9 cellular contexts compared by ENCODE assay signal in the genomic region with DNA sequence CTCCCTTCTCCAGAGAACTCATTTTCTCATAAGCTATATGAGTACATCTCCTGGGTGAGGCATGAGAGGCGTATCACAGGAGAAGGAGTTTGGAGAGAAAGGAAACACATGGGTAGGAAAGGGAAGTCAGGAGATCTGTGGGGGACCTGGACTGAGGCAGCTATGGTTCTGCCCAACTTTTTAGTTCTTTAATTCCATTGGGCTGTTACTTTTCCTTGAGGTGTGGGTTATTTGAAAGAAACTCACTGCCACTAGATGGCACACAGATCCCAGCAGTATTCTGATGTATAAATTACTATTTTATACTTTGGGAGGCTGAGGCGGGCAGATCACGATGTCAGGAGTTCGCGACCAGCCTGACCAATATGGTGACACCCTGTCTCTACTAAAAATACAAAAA.
DNase-seq lines count a peak whose midpoint lies in the region; ATAC-seq and TF ChIP-seq lines count a peak whose summit lies in the region.
"Had no signal": no experiment of that assay in that cellular context is flagged by ENCODE, and none has a peak within 500 bp of the region (broad histone marks: within the 10 kb centered on the region; RNA-seq: fewer than 3 reads in every experiment).

No MANE protein-coding gene starts in this region.

- no peak for TF ChIP-seq POLR2A in body of pancreas (IDR thresholded peaks at IDR 0.05)

- 65% methylated on average over 5 of the region's 5 CpGs for WGBS in body of pancreas, 2 donors

- H3K27me3 ChIP-seq in body of pancreas = no peaks in the 10 kb centered on the region

- intact Hi-C loops in body of pancreas (cut with DNase I) = no loop called here

- no peak overlapping the region for H3K4me3 ChIP-seq in body of pancreas

- H3K36me3 ChIP-seq in body of pancreas (replicated peaks in 1 of 2; ENCODE audit: insufficient read depth in 1 of 2, low read depth in 2 of 2) = no peaks in the 10 kb centered on the region

- no peaks in the 10 kb centered on the region for H3K4me1 ChIP-seq in body of pancreas

- peak; percentile 52 for TF ChIP-seq CTCF in LNCAP (IDR thresholded peaks at IDR 0.05)
- peak in 6 of 7 experiments; percentile 6 to 42 (median 38) for TF ChIP-seq CTCF in body of pancreas (IDR thresholded peaks at IDR 0.05)

- peak; percentile 9 for DNase-seq in DMS114 treated with DMSO at 0.1 percent for 48 hours (lab: John Stamatoyannopoulos, UW; ENCODE audit: unreplicated experiment)
- peak in 1 of 4 donors; percentile 16 for DNase-seq in body of pancreas
- peak; percentile 63 to 74 for DNase-seq in lung microvascular endothelial cell (ENCODE audit: low read depth in 2 of 2)
- DNase-seq in NOMO-1 treated with dmso at 0.1 percent for 144 hours (lab: John Stamatoyannopoulos, UW; ENCODE audit: unreplicated experiment) = no peak
- DNase-seq: stimulated activated CD4-positive, alpha-beta T cell treated with anti-CD3 and anti-CD28 coated beads, Interleukin-4, amount 100 ng/mL, for 24 hours had no signal

- no peak overlapping the region for H3K27ac ChIP-seq in body of pancreas

- ATAC-seq in body of pancreas = no peak
- no peak for ATAC-seq in HG03280 (IDR thresholded peaks at IDR 0.05; ENCODE audit: unreplicated experiment)
- no peak for ATAC-seq in GM19023 (IDR thresholded peaks at IDR 0.05; ENCODE audit: unreplicated experiment)
- ATAC-seq in GM19035 (IDR thresholded peaks at IDR 0.05; ENCODE audit: unreplicated experiment) = no peak

- no peaks in the 10 kb centered on the region for H3K9me3 ChIP-seq in body of pancreas
